10 cellular contexts compared by ENCODE assay signal in genomic region chr17:36149296-36149820, GRCh38. TPM values are rescaled to one million over a fixed set of nuclear protein-coding genes. Genes with fewer than 3 reads are reported as not detected.
A peak's percentile ranks its signal among the peaks of the same experiment; 100 is the strongest.
DNase-seq lines count a peak whose midpoint lies in the region; TF ChIP-seq lines count a peak whose summit lies in the region.
"Had no signal": no experiment of that assay in that cellular context is flagged by ENCODE, and none has a peak within 500 bp of the region (broad histone marks: within the 10 kb centered on the region; RNA-seq: fewer than 3 reads in every experiment).

No MANE protein-coding gene starts in this region.

- H3K4me3 ChIP-seq in right atrium auricular region (no peak overlapping the region), H7 (ENCODE audit: insufficient read depth, low read depth, low read length) (no peak overlapping the region)

- no peaks in the 10 kb centered on the region for H3K9me3 ChIP-seq in right atrium auricular region

- H3K4me1 ChIP-seq in right atrium auricular region = no peaks in the 10 kb centered on the region
- H3K4me1 ChIP-seq: foreskin keratinocyte had no signal

- no peaks in the 10 kb centered on the region for H3K36me3 ChIP-seq in right atrium auricular region
- no peaks in the 10 kb centered on the region for H3K36me3 ChIP-seq in H7 (replicated peaks; ENCODE audit: control insufficient read depth, insufficient read depth, low read length)
- H3K36me3 ChIP-seq: WERI-Rb-1 had no signal

- TF ChIP-seq CTCF in right atrium auricular region (IDR thresholded peaks at IDR 0.05) = peak in 1 of 2 donors; percentile 21

- no peak overlapping the region for H3K27ac ChIP-seq in right atrium auricular region
- H3K27ac ChIP-seq: foreskin keratinocyte, WERI-Rb-1 had no signal

- H3K27me3 ChIP-seq in right atrium auricular region (no peaks in the 10 kb centered on the region), H7 (ENCODE audit: control insufficient read depth, insufficient read depth, low read length) (no peaks in the 10 kb centered on the region; the same call in 1 of the 2 replicates)
- H3K27me3 ChIP-seq: foreskin keratinocyte had no signal

- DNase-seq in A172 (ENCODE audit: low spot score) (peak; percentile 70), H4 (ENCODE audit: low spot score) (peak; percentile 65), UCSD-AML1 (lab: John Stamatoyannopoulos, UW; ENCODE audit: unreplicated experiment) (peak; percentile 34), right atrium auricular region (ENCODE audit: low spot score) (peak; percentile 61), H7 (no peak), germinal center (ENCODE audit: low spot score) (no peak)
- no peak for DNase-seq in effector CD8-positive, alpha-beta T cell (lab: John Stamatoyannopoulos, UW)
- no peak for DNase-seq in stimulated activated CD4-positive, alpha-beta T cell treated with anti-CD3 and anti-CD28 coated beads, Interleukin-4, amount 100 ng/mL, for 1 hour

RNA-seq across cellular contexts. Expression of gene TBC1D3B, which starts 27.1 kb away (rescaled TPM):
- 1.9 and 3.7 TPM in 2 replicates for total RNA-seq in A172 (2014; rRNA removed; shearing (Covaris generic))
- 0.39 TPM in 1 of 2 replicates, not detected in the other for total RNA-seq in H4 (2014; rRNA removed; shearing (Covaris generic))
- not detected for total RNA-seq in right atrium auricular region
- total RNA-seq in H7 (2014; rRNA removed; shearing (Covaris generic)) = 1.1 TPM in 1 of 2 replicates, not detected in the other

RNA-seq across cellular contexts. Expression of gene CCL4, which starts 45.7 kb away (rescaled TPM):
- total RNA-seq in A172 (2014; rRNA removed; shearing (Covaris generic)) = not detected in 2 replicates
- total RNA-seq in H4 (2014; rRNA removed; shearing (Covaris generic)) = not detected in 2 replicates
- 1 to 10 TPM; 1.7 to 2.8 TPM for total RNA-seq in right atrium auricular region
- total RNA-seq in H7 (2014; rRNA removed; shearing (Covaris generic)) = not detected in 2 replicates
- total RNA-seq: foreskin keratinocyte had no signal

RNA-seq across cellular contexts. Expression of gene CCL3L1, which starts 47.2 kb away (rescaled TPM):
- not detected in 2 replicates for total RNA-seq in A172 (2014; rRNA removed; shearing (Covaris generic))
- total RNA-seq in H4 (2014; rRNA removed; shearing (Covaris generic)) = not detected in 2 replicates
- not detected for total RNA-seq in right atrium auricular region
- total RNA-seq in H7 (2014; rRNA removed; shearing (Covaris generic)) = not detected in 2 replicates
- total RNA-seq: foreskin keratinocyte had no signal

RNA-seq across cellular contexts. Expression of gene CCL3, which starts 59.4 kb away (rescaled TPM):
- not detected in 2 replicates for total RNA-seq in A172 (2014; rRNA removed; shearing (Covaris generic))
- total RNA-seq in H4 (2014; rRNA removed; shearing (Covaris generic)) = not detected in 2 replicates
- 1 to 10 TPM; 1.0 to 2.0 TPM for total RNA-seq in right atrium auricular region
- total RNA-seq in H7 (2014; rRNA removed; shearing (Covaris generic)) = not detected in 2 replicates
- total RNA-seq: foreskin keratinocyte had no signal

Comparison
In these comparisons a context has a peak if more than half of its experiments do, and no peak if none do; other contexts are left out.
1. DNase-seq: peak in A172 (single experiment), H4 (single experiment), UCSD-AML1 (single experiment) and right atrium auricular region (single experiment); none in H7 (single experiment), germinal center (single experiment), effector CD8-positive, alpha-beta T cell (single experiment) and stimulated activated CD4-positive, alpha-beta T cell treated with anti-CD3 and anti-CD28 coated beads, Interleukin-4, amount 100 ng/mL, for 1 hour (single experiment).